In genomic region chr9:102405218-102405867, GRCh38 we compare ENCODE assay signal across 17 cellular contexts.
"Had no signal": no experiment of that assay in that cellular context is flagged by ENCODE, and none has a peak within 500 bp of the region (broad histone marks: within the 10 kb centered on the region; RNA-seq: fewer than 3 reads in every experiment).

No MANE protein-coding gene starts in this region.

- FAIRE-seq: keratinocyte had no signal

- H3K4me1 ChIP-seq: esophagus muscularis mucosa, gastrocnemius medialis, tibial artery, upper lobe of left lung, uterus had no signal

- ATAC-seq: mucosa of descending colon; natural killer cell; stimulated activated effector memory CD8-positive, alpha-beta T cell treated with anti-CD3 and anti-CD28 coated beads, Interleukin-12 subunit alpha, Interleukin-12 subunit beta, amount 100 ng/mL, for 72 hours had no signal

- H3K27ac Mint-ChIP-seq: immature natural killer cell; natural killer cell; stimulated activated effector memory CD8-positive, alpha-beta T cell treated with anti-CD3 and anti-CD28 coated beads, Interleukin-12 subunit alpha, Interleukin-12 subunit beta, amount 100 ng/mL, for 72 hours; stimulated activated naive CD8-positive, alpha-beta T cell treated with anti-CD3 and anti-CD28 coated beads, Interleukin-15, Interleukin-2, amounts not matched to agents 100 ng/mL and 50 ng/mL, for 24 hours had no signal

- H3K27me3 ChIP-seq: esophagus muscularis mucosa, gastrocnemius medialis, tibial artery, upper lobe of left lung, uterus had no signal

- H3K9me3 ChIP-seq: gastrocnemius medialis, mucosa of descending colon, tibial artery, upper lobe of left lung, uterus had no signal

- H3K27me3 Mint-ChIP-seq: stimulated activated naive CD8-positive, alpha-beta T cell treated with anti-CD3 and anti-CD28 coated beads, Interleukin-15, Interleukin-2, amounts not matched to agents 100 ng/mL and 50 ng/mL, for 24 hours had no signal

- H3K4me3 Mint-ChIP-seq: immature natural killer cell; natural killer cell; neural crest cell; stimulated activated effector memory CD8-positive, alpha-beta T cell treated with anti-CD3 and anti-CD28 coated beads, Interleukin-12 subunit alpha, Interleukin-12 subunit beta, amount 100 ng/mL, for 72 hours; stimulated activated naive CD8-positive, alpha-beta T cell treated with anti-CD3 and anti-CD28 coated beads, Interleukin-15, Interleukin-2, amounts not matched to agents 100 ng/mL and 50 ng/mL, for 24 hours had no signal

- H3K4me1 Mint-ChIP-seq: immature natural killer cell; natural killer cell; neural crest cell; stimulated activated effector memory CD8-positive, alpha-beta T cell treated with anti-CD3 and anti-CD28 coated beads, Interleukin-12 subunit alpha, Interleukin-12 subunit beta, amount 100 ng/mL, for 72 hours had no signal

- H3K36me3 ChIP-seq: esophagus muscularis mucosa, gastrocnemius medialis, tibial artery, upper lobe of left lung, uterus had no signal

- H3K27ac ChIP-seq: epithelial cell of prostate, esophagus muscularis mucosa, tibial artery, upper lobe of left lung, uterus had no signal

- H3K4me3 ChIP-seq: esophagus muscularis mucosa, gastrocnemius medialis, mucosa of descending colon, tibial artery, upper lobe of left lung, uterus had no signal

- DNase-seq: effector memory CD4-positive, alpha-beta T cell; immature natural killer cell; mucosa of descending colon; natural killer cell; posterior cingulate gyrus; stimulated activated CD4-positive, alpha-beta T cell treated with anti-CD3 and anti-CD28 coated beads, Interleukin-4, amount 100 ng/mL, for 1 hour; stimulated activated CD8-positive, alpha-beta memory T cell treated with anti-CD3 and anti-CD28 coated beads, Interleukin-4, amount 100 ng/mL, for 48 hours; tibial artery; upper lobe of left lung; uterus had no signal

- H3K36me3 Mint-ChIP-seq: natural killer cell; stimulated activated effector memory CD8-positive, alpha-beta T cell treated with anti-CD3 and anti-CD28 coated beads, Interleukin-12 subunit alpha, Interleukin-12 subunit beta, amount 100 ng/mL, for 72 hours had no signal
